18 cellular contexts compared by ENCODE assay signal in genomic region chr1:225677350-225678124, GRCh38. TPM values are rescaled to one million over a fixed set of nuclear protein-coding genes. Genes with fewer than 3 reads are reported as not detected.
DNase-seq lines count a peak whose midpoint lies in the region; ATAC-seq and TF ChIP-seq lines count a peak whose summit lies in the region.
"Had no signal": no experiment of that assay in that cellular context is flagged by ENCODE, and none has a peak within 500 bp of the region (broad histone marks: within the 10 kb centered on the region; RNA-seq: fewer than 3 reads in every experiment).

No MANE protein-coding gene starts in this region.

- POLR2A ChIA-PET in CD4-positive, alpha-beta T cell (lab: Charles Lee), result no interaction called here

- no peaks in the 10 kb centered on the region for H3K9me3 Mint-ChIP-seq in glutamatergic neuron (ENCODE audit: unreplicated experiment)
- H3K9me3 Mint-ChIP-seq in mesothelial cell of epicardium, result no peaks in the 10 kb centered on the region
- no peaks in the 10 kb centered on the region for H3K9me3 Mint-ChIP-seq in CD4-positive, alpha-beta T cell
- H3K9me3 Mint-ChIP-seq: activated CD4-positive, alpha-beta T cell treated with anti-CD3 and anti-CD28 coated beads, Interleukin-2, amount 10 ng/mL, durations not matched to agents 24 days and 14 days; activated T-helper 1 cell treated with anti-CD3 and anti-CD28 coated beads, Interleukin-12 subunit alpha, Interleukin-12 subunit beta, Interleukin-2, Interleukin-4 antibody, amounts not matched to agents 30 ng/mL and 10 ng/mL and 1 ng/mL, durations not matched to agents 14 hours and 24 hours and 36 hours had no signal

- H3K27ac ChIP-seq in upper lobe of right lung, result no peak overlapping the region
- H3K27ac ChIP-seq in CD4-positive, alpha-beta T cell (ENCODE audit: low read depth, low read length), result no peak overlapping the region
- H3K27ac ChIP-seq: ovary, tibial artery had no signal

- DNase-seq in Right ventricle myocardium superior, result peak; percentile 50
- DNase-seq in Right ventricle myocardium inferior (ENCODE audit: missing footprints), result no peak
- peak; percentile 69 for DNase-seq in glutamatergic neuron
- DNase-seq in mesothelial cell of epicardium (ENCODE audit: low spot score in 2 of 2, unreplicated experiment in 2 of 2), result no peak
- no peak for DNase-seq in upper lobe of right lung
- DNase-seq in DMS 273 (lab: John Stamatoyannopoulos, UW; ENCODE audit: unreplicated experiment), result no peak
- DNase-seq in CD4-positive, alpha-beta T cell, result no peak
- DNase-seq: activated CD4-positive, alpha-beta T cell treated with anti-CD3 and anti-CD28 coated beads, Interleukin-2, amount 10 ng/mL, durations not matched to agents 24 days and 14 days; amniotic stem cell; Caco-2; stimulated activated CD4-positive, alpha-beta T cell treated with anti-CD3 and anti-CD28 coated beads, Interleukin-15, amount 100 ng/mL, for 24 hours; tibial artery had no signal

- CTCF ChIA-PET in CD4-positive, alpha-beta T cell (lab: Charles Lee), result no interaction called here

- no peaks in the 10 kb centered on the region for H3K4me1 ChIP-seq in upper lobe of right lung
- H3K4me1 ChIP-seq: Caco-2, tibial artery had no signal

- TF ChIP-seq CTCF in glutamatergic neuron (IDR thresholded peaks at IDR 0.05; ENCODE audit: partially characterized antibody, unreplicated experiment) (no peak), mesothelial cell of epicardium (IDR thresholded peaks at IDR 0.05; ENCODE audit: unreplicated experiment) (no peak), upper lobe of right lung (IDR thresholded peaks at IDR 0.05) (no peak)
- TF ChIP-seq CTCF in CD4-positive, alpha-beta T cell (IDR thresholded peaks at IDR 0.05), result no peak

- H3K36me3 Mint-ChIP-seq in glutamatergic neuron (ENCODE audit: unreplicated experiment) (no peaks in the 10 kb centered on the region), mesothelial cell of epicardium (no peaks in the 10 kb centered on the region)
- H3K36me3 Mint-ChIP-seq in CD4-positive, alpha-beta T cell (ENCODE audit: low read depth), result no peaks in the 10 kb centered on the region

- H3K4me1 Mint-ChIP-seq in glutamatergic neuron (ENCODE audit: low read depth, unreplicated experiment), result peaks cover 7% of the 10 kb centered on the region
- peaks cover 13% of the 10 kb centered on the region for H3K4me1 Mint-ChIP-seq in mesothelial cell of epicardium
- no peaks in the 10 kb centered on the region for H3K4me1 Mint-ChIP-seq in CD4-positive, alpha-beta T cell (ENCODE audit: low read depth)
- H3K4me1 Mint-ChIP-seq: activated CD4-positive, alpha-beta T cell treated with anti-CD3 and anti-CD28 coated beads, Interleukin-2, amount 10 ng/mL, durations not matched to agents 24 days and 14 days had no signal

- intact Hi-C loops in Right ventricle myocardium superior (cut with DNase I), result no loop called here
- intact Hi-C loops in Right ventricle myocardium inferior (cut with DNase I), result no loop called here
- intact Hi-C loops in upper lobe of right lung (cut with DNase I), result no loop called here
- intact Hi-C loops in CD4-positive, alpha-beta T cell (cut with DNase I, micrococcal nuclease), result no loop called here

- peak overlapping the region; percentile 0 for H3K4me3 Mint-ChIP-seq in glutamatergic neuron (ENCODE audit: unreplicated experiment)
- H3K4me3 Mint-ChIP-seq in mesothelial cell of epicardium, result peak overlapping the region; percentile 45
- no peak overlapping the region for H3K4me3 Mint-ChIP-seq in CD4-positive, alpha-beta T cell
- H3K4me3 Mint-ChIP-seq: activated CD4-positive, alpha-beta T cell treated with anti-CD3 and anti-CD28 coated beads, Interleukin-2, amount 10 ng/mL, durations not matched to agents 24 days and 14 days; activated T-helper 1 cell treated with anti-CD3 and anti-CD28 coated beads, Interleukin-12 subunit alpha, Interleukin-12 subunit beta, Interleukin-2, Interleukin-4 antibody, amounts not matched to agents 30 ng/mL and 10 ng/mL and 1 ng/mL, durations not matched to agents 14 hours and 24 hours and 36 hours had no signal

- H3K4me3 ChIP-seq in upper lobe of right lung, result peak overlapping the region; percentile 7
- H3K4me3 ChIP-seq: lung, ovary, tibial artery had no signal

- H3K36me3 ChIP-seq in upper lobe of right lung, result no peaks in the 10 kb centered on the region
- H3K36me3 ChIP-seq: ovary, tibial artery had no signal

- ATAC-seq in Right ventricle myocardium superior (ENCODE audit: poor library complexity), result no peak
- ATAC-seq in Right ventricle myocardium inferior, result no peak
- ATAC-seq in upper lobe of right lung, result no peak
- ATAC-seq in GM21367 (IDR thresholded peaks at IDR 0.05; ENCODE audit: unreplicated experiment), result no peak
- ATAC-seq in CD4-positive, alpha-beta T cell (ENCODE audit: poor library complexity), result no peak
- ATAC-seq: Panc1 had no signal

- H3K27ac Mint-ChIP-seq in glutamatergic neuron (ENCODE audit: unreplicated experiment), result no peak overlapping the region
- H3K27ac Mint-ChIP-seq in mesothelial cell of epicardium, result no peak overlapping the region
- no peak overlapping the region for H3K27ac Mint-ChIP-seq in CD4-positive, alpha-beta T cell
- H3K27ac Mint-ChIP-seq: activated CD4-positive, alpha-beta T cell treated with anti-CD3 and anti-CD28 coated beads, Interleukin-2, amount 10 ng/mL, durations not matched to agents 24 days and 14 days; activated T-helper 1 cell treated with anti-CD3 and anti-CD28 coated beads, Interleukin-12 subunit alpha, Interleukin-12 subunit beta, Interleukin-2, Interleukin-4 antibody, amounts not matched to agents 30 ng/mL and 10 ng/mL and 1 ng/mL, durations not matched to agents 14 hours and 24 hours and 36 hours had no signal

- H3K27me3 Mint-ChIP-seq in glutamatergic neuron (ENCODE audit: unreplicated experiment), result peaks cover 2% of the 10 kb centered on the region
- peaks cover 14% of the 10 kb centered on the region for H3K27me3 Mint-ChIP-seq in mesothelial cell of epicardium (ENCODE audit: low read depth)
- H3K27me3 Mint-ChIP-seq in CD4-positive, alpha-beta T cell, result peaks cover 56% of the 10 kb centered on the region

- no peaks in the 10 kb centered on the region for H3K9me3 ChIP-seq in upper lobe of right lung
- no peaks in the 10 kb centered on the region for H3K9me3 ChIP-seq in CD4-positive, alpha-beta T cell (ENCODE audit: control insufficient read depth, low read length)
- H3K9me3 ChIP-seq: Caco-2, ovary, tibial artery had no signal

- H3K27me3 ChIP-seq in upper lobe of right lung, result no peaks in the 10 kb centered on the region
- peaks cover 10% of the 10 kb centered on the region for H3K27me3 ChIP-seq in CD4-positive, alpha-beta T cell (ENCODE audit: control insufficient read depth, insufficient read depth, low read length)
- H3K27me3 ChIP-seq: ovary, tibial artery had no signal

RNA-seq across cellular contexts. Expression of gene ENAH, which starts 24.6 kb away (rescaled TPM):
- 70.4 TPM for total RNA-seq in Right ventricle myocardium superior
- 80.0 TPM for total RNA-seq in Right ventricle myocardium inferior
- total RNA-seq in glutamatergic neuron (ENCODE audit: unreplicated experiment), result 265 TPM
- total RNA-seq in mesothelial cell of epicardium, result 137 to 144 TPM (median 140 TPM) in 3 replicates
- 67.4 TPM for total RNA-seq in upper lobe of right lung
- total RNA-seq in CD4-positive, alpha-beta T cell, result not detected
- total RNA-seq: T-helper 1 cell treated with Interleukin-12 subunit alpha and Interleukin-12 subunit beta and Interleukin-4 antibody, amounts not matched to agents 30 ng/mL and 1 ng/mL, for 36 hours had no signal

Comparison
In these comparisons a context has a peak if more than half of its experiments do, and no peak if none do; other contexts are left out.
1. DNase-seq: peak in Right ventricle myocardium superior (single experiment) and glutamatergic neuron (single experiment); none in Right ventricle myocardium inferior (single experiment), mesothelial cell of epicardium (0 of 2), upper lobe of right lung (single experiment), DMS 273 (single experiment) and CD4-positive, alpha-beta T cell (0 of 10).
2. RNA of gene ENAH, which starts 24.6 kb away (total RNA-seq): 265 TPM in glutamatergic neuron (single experiment), 137 to 144 TPM in mesothelial cell of epicardium, 80.0 TPM in Right ventricle myocardium inferior (single experiment), 70.4 TPM in Right ventricle myocardium superior (single experiment) and 67.4 TPM in upper lobe of right lung (single experiment); not detected in CD4-positive, alpha-beta T cell; every median in the first group is over 10 times any median in the second.